ENCODE assay signal across 8 cellular contexts in genomic region chr1:211416246-211416627, GRCh38.
DNase-seq lines count a peak whose midpoint lies in the region; ATAC-seq and TF ChIP-seq lines count a peak whose summit lies in the region.
"Not testable (repeated sequence)": the region's sequence is repeated elsewhere in the genome, so short reads cannot be mapped to it uniquely, and the experiment has no call there.

No MANE protein-coding gene starts in this region.

- CTCF ChIA-PET in MCF 10A (lab: Yijun Ruan, JAX) = interaction anchor here (0.5 to 1.3 kb wide), 4 partner anchors 54 to 235 kb away, joined by 3 to 4 read pairs (median 3); no protein-coding TSS in a partner anchor

- peaks cover 24% of the 10 kb centered on the region for H3K9me3 Mint-ChIP-seq in MCF 10A (ENCODE audit: unreplicated experiment)

- peak overlapping the region; percentile 34 for H3K4me3 ChIP-seq in MG63
- peak overlapping the region; percentile 35; the same call in 1 of the 2 replicates for H3K4me3 ChIP-seq in iPS DF 6.9 (ENCODE audit: low read length)
- peak overlapping the region; percentile 63 for H3K4me3 ChIP-seq in psoas muscle
- peak overlapping the region; percentile 41 to 49 for H3K4me3 ChIP-seq in vagina

- not testable (repeated sequence) for H3K27ac ChIP-seq in iPS DF 6.9 (ENCODE audit: low read length)
- peak overlapping the region; percentile 70 for H3K27ac ChIP-seq in psoas muscle
- H3K27ac ChIP-seq in vagina = peak overlapping the region; percentile 40

- H3K36me3 Mint-ChIP-seq in MCF 10A (ENCODE audit: insufficient read depth, unreplicated experiment) = not testable (repeated sequence)

- not testable (repeated sequence) for H3K9me3 ChIP-seq in MG63; iPS DF 6.9 (ENCODE audit: control insufficient read depth, insufficient read depth, low read length); psoas muscle; vagina

- not testable (repeated sequence) for H3K27me3 ChIP-seq in MG63; iPS DF 6.9 (ENCODE audit: control insufficient read depth, insufficient read depth, low read length); psoas muscle (ENCODE audit: insufficient read depth in 3 of 3, low read length in 2 of 3); vagina

- peak overlapping the region; percentile 5 for H3K4me3 Mint-ChIP-seq in MCF 10A (ENCODE audit: unreplicated experiment)

- H3K4me1 Mint-ChIP-seq in MCF 10A (ENCODE audit: insufficient read depth, unreplicated experiment) = peaks cover 29% of the 10 kb centered on the region

- POLR2A ChIA-PET in MCF 10A (lab: Yijun Ruan, JAX) = interaction anchor here (1.2 to 1.6 kb wide), 2 partner anchors 34 to 58 kb away, joined by 3 to 9 read pairs; no protein-coding TSS in a partner anchor

- H3K27me3 Mint-ChIP-seq in MCF 10A (ENCODE audit: insufficient read depth, unreplicated experiment) = not testable (repeated sequence)

- ATAC-seq in GM18867 (IDR thresholded peaks at IDR 0.05; ENCODE audit: unreplicated experiment) (peak; percentile 68), HG02798 (IDR thresholded peaks at IDR 0.05; ENCODE audit: poor library complexity, unreplicated experiment) (peak; percentile 68), psoas muscle (peak; percentile 66 to 83 (median 78))

- not testable (repeated sequence) for BruUV-seq in MCF 10A (replicated peaks; lab: Mats Ljungman, UMichigan)

- not testable (repeated sequence) for H3K36me3 ChIP-seq in MG63; iPS DF 6.9 (ENCODE audit: control insufficient read depth, insufficient read depth, low read length); psoas muscle (ENCODE audit: insufficient read depth in 1 of 2, low read depth in 1 of 2); vagina

- not testable (repeated sequence) for TF ChIP-seq CTCF in MCF 10A (IDR thresholded peaks at IDR 0.05; ENCODE audit: unreplicated experiment); psoas muscle (IDR thresholded peaks at IDR 0.05); vagina (IDR thresholded peaks at IDR 0.05)

- intact Hi-C loops in MCF 10A (cut with micrococcal nuclease); psoas muscle (cut with DNase I); vagina (cut with DNase I): not testable (repeated sequence)

- no CpG with 5 or more reads among the region's 43 CpGs for WGBS in iPS DF 6.9 (ENCODE audit: insufficient coverage, insufficient read length)
- 4 to 12% (median 5%) methylated on average over 15 to 43 of the region's 43 CpGs for WGBS in psoas muscle, 3 donors

- DNase-seq in MG63 (peak; percentile 61), psoas muscle (peak in 1 of 2 donors; percentile 33)
- DNase-seq in activated CD4-positive, alpha-beta T cell treated with anti-CD3 and anti-CD28 coated beads for 48 hours = peak; percentile 31
- not testable (repeated sequence) for DNase-seq in MCF 10A (ENCODE audit: unreplicated experiment); iPS DF 6.9 (ENCODE audit: low read depth, low spot score); vagina (ENCODE audit: extremely low spot score in 2 of 2)

- not testable (repeated sequence) for H3K27ac Mint-ChIP-seq in MCF 10A (ENCODE audit: low read depth, unreplicated experiment)

- not testable (repeated sequence) for TF ChIP-seq POLR2A in vagina (IDR thresholded peaks at IDR 0.05)

- not testable (repeated sequence) for H3K4me1 ChIP-seq in iPS DF 6.9 (ENCODE audit: control insufficient read depth, insufficient read depth, low read length); psoas muscle; vagina
